15 cellular contexts compared by ENCODE assay signal in the genomic region with DNA sequence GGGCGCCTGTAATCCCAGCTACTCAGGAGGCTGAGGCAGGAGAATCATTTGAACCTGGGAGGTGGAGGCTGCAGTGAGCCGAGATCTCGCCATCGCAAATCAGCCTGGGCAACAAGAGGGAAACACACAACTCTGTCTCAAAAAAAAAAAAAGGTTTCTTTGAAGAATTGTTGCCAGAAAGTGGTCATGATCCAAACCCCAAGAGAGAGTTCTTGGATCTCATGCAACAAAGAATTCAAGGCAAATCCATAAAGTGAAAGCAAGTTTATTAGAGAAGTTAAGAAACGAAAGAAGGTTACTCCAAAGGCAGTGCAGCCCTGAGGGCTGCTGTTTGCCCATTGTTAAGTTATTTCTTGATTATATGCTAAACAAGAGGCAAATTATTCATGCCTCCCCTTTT. TPM values are rescaled to one million over a fixed set of nuclear protein-coding genes. Genes with fewer than 3 reads are reported as not detected.
"Had no signal": no experiment of that assay in that cellular context is flagged by ENCODE, and none has a peak within 500 bp of the region (broad histone marks: within the 10 kb centered on the region; RNA-seq: fewer than 3 reads in every experiment).

No MANE protein-coding gene starts in this region.

- ATAC-seq: gastroesophageal sphincter; left lung; stimulated activated naive CD8-positive, alpha-beta T cell treated with anti-CD3 and anti-CD28 coated beads, Interleukin-15, amount 100 ng/mL, for 72 hours had no signal

- H3K9me3 ChIP-seq: ascending aorta, esophagus squamous epithelium, gastroesophageal sphincter, left lung, tibial artery had no signal

- H3K27ac ChIP-seq: ascending aorta, cardiac muscle cell, tibial artery had no signal

- H3K4me3 ChIP-seq: ascending aorta, cardiac muscle cell, esophagus squamous epithelium, gastroesophageal sphincter, left lung, tibial artery had no signal

- DNase-seq: activated B cell treated with CpG ODN at 0.5 μM for 24 hours; activated CD4-positive, alpha-beta T cell treated with anti-CD3 and anti-CD28 coated beads, Interleukin-2, amount 10 ng/mL, durations not matched to agents 24 days and 14 days; activated naive CD4-positive, alpha-beta T cell; esophagus squamous epithelium; islet precursor cell; left lung; mesendoderm; stimulated activated CD4-positive, alpha-beta T cell treated with anti-CD3 and anti-CD28 coated beads, Interleukin-15, amount 100 ng/mL, for 24 hours; stimulated activated CD4-positive, alpha-beta T cell treated with anti-CD3 and anti-CD28 coated beads, Interleukin-4, amount 100 ng/mL, for 24 hours; stimulated activated naive CD8-positive, alpha-beta T cell treated with anti-CD3 and anti-CD28 coated beads, Interleukin-15, amount 100 ng/mL, for 72 hours; T-helper 2 cell; tibial artery had no signal

- H3K36me3 ChIP-seq: ascending aorta, cardiac muscle cell, esophagus squamous epithelium, gastroesophageal sphincter, left lung, tibial artery had no signal

- H3K27me3 ChIP-seq: ascending aorta, cardiac muscle cell, esophagus squamous epithelium, gastroesophageal sphincter, left lung, tibial artery had no signal

RNA-seq across cellular contexts. Expression of a gene that starts 14.5 kb away (rescaled TPM):
- total RNA-seq: ascending aorta had no signal
